ENCODE assay signal across 33 cellular contexts in genomic region chr13:45897562-45897961, GRCh38. TPM values are rescaled to one million over a fixed set of nuclear protein-coding genes. Genes with fewer than 3 reads are reported as not detected.
"Had no signal": no experiment of that assay in that cellular context is flagged by ENCODE, and none has a peak within 500 bp of the region (broad histone marks: within the 10 kb centered on the region; RNA-seq: fewer than 3 reads in every experiment).

No MANE protein-coding gene starts in this region.

- H3K4me3 ChIP-seq: adrenal gland, body of pancreas, breast epithelium had no signal

- H3K9me3 ChIP-seq: adrenal gland, body of pancreas, breast epithelium had no signal

- H3K27ac Mint-ChIP-seq: activated B cell treated with CpG ODN at 0.5 μM for 24 hours; activated CD4-positive, alpha-beta memory T cell treated with anti-CD3 and anti-CD28 coated beads for 36 hours; activated CD4-positive, alpha-beta T cell treated with anti-CD3 and anti-CD28 coated beads, Interleukin-2, amount 10 ng/mL, durations not matched to agents 24 days and 14 days; activated CD8-positive, alpha-beta T cell treated with anti-CD3 and anti-CD28 coated beads for 36 hours; activated naive CD4-positive, alpha-beta T cell treated with anti-CD3 and anti-CD28 coated beads, Interleukin-2, amount 10 ng/mL, durations not matched to agents 7 days and 5 days; activated naive CD4-positive, alpha-beta T cell treated with anti-CD3 and anti-CD28 coated beads, Interleukin-2, amount 50 U/mL, for 24 hours; activated naive CD8-positive, alpha-beta T cell treated with anti-CD3 and anti-CD28 coated beads for 36 hours; activated T-helper 2 cell treated with anti-CD3 and anti-CD28 coated beads, Interferon-gamma antibody, Interleukin-2, Interleukin-4, amounts not matched to agents 10 μg/mL and 5 μg/mL and 100 μg/mL, durations not matched to agents 14 hours and 24 hours and 36 hours; T-helper 1 cell treated with Interleukin-12 subunit alpha and Interleukin-12 subunit beta and Interleukin-4 antibody, amounts not matched to agents 30 μg/mL and 1 μg/mL, for 36 hours; T-helper 2 cell treated with Interferon-gamma antibody and Interleukin-4, amounts not matched to agents 5 μg/mL and 100 μg/mL, for 36 hours had no signal

- ATAC-seq: activated CD8-positive, alpha-beta T cell treated with anti-CD3 and anti-CD28 coated beads for 36 hours; body of pancreas had no signal

- H3K4me1 Mint-ChIP-seq: activated B cell treated with CpG ODN at 0.5 μM for 24 hours; activated CD4-positive, alpha-beta T cell treated with anti-CD3 and anti-CD28 coated beads, Interleukin-2, amount 10 ng/mL, durations not matched to agents 24 days and 14 days; activated naive CD4-positive, alpha-beta T cell treated with anti-CD3 and anti-CD28 coated beads, Interleukin-2, amount 10 ng/mL, durations not matched to agents 7 days and 5 days; activated naive CD4-positive, alpha-beta T cell treated with anti-CD3 and anti-CD28 coated beads, Interleukin-2, amount 50 U/mL, for 24 hours; activated naive CD8-positive, alpha-beta T cell treated with anti-CD3 and anti-CD28 coated beads for 36 hours had no signal

- H3K27ac ChIP-seq: adrenal gland, body of pancreas, brain microvascular endothelial cell, breast epithelium, VCaP had no signal

- H3K9me3 Mint-ChIP-seq: activated B cell treated with CpG ODN at 0.5 μM for 24 hours; activated CD4-positive, alpha-beta memory T cell treated with anti-CD3 and anti-CD28 coated beads for 36 hours; activated CD4-positive, alpha-beta T cell treated with anti-CD3 and anti-CD28 coated beads, Interleukin-2, amount 10 ng/mL, durations not matched to agents 24 days and 14 days; activated CD8-positive, alpha-beta T cell treated with anti-CD3 and anti-CD28 coated beads for 36 hours; activated naive CD4-positive, alpha-beta T cell treated with anti-CD3 and anti-CD28 coated beads, Interleukin-2, amount 10 ng/mL, durations not matched to agents 7 days and 5 days; activated naive CD4-positive, alpha-beta T cell treated with anti-CD3 and anti-CD28 coated beads, Interleukin-2, amount 50 U/mL, for 24 hours; activated naive CD8-positive, alpha-beta T cell treated with anti-CD3 and anti-CD28 coated beads for 36 hours; activated T-helper 2 cell treated with anti-CD3 and anti-CD28 coated beads, Interferon-gamma antibody, Interleukin-2, Interleukin-4, amounts not matched to agents 10 μg/mL and 5 μg/mL and 100 μg/mL, durations not matched to agents 14 hours and 24 hours and 36 hours; T-helper 1 cell treated with Interleukin-12 subunit alpha and Interleukin-12 subunit beta and Interleukin-4 antibody, amounts not matched to agents 30 μg/mL and 1 μg/mL, for 36 hours; T-helper 2 cell treated with Interferon-gamma antibody and Interleukin-4, amounts not matched to agents 5 μg/mL and 100 μg/mL, for 36 hours had no signal

- DNase-seq: activated B cell treated with CpG ODN at 0.5 μM for 24 hours; activated CD4-positive, alpha-beta memory T cell treated with anti-CD3 and anti-CD28 coated beads for 36 hours; activated CD4-positive, alpha-beta T cell treated with anti-CD3 and anti-CD28 coated beads for 4 hours; activated CD4-positive, alpha-beta T cell treated with anti-CD3 and anti-CD28 coated beads, Interleukin-2, amount 10 ng/mL, durations not matched to agents 24 days and 14 days; activated CD4-positive, alpha-beta T cell treated with anti-CD3 and anti-CD28 coated beads, Interleukin-2, amount 50 U/mL, for 1 hour; activated CD4-positive, alpha-beta T cell treated with anti-CD3 and anti-CD28 coated beads, Interleukin-2, amount 50 U/mL, for 4 hours; activated CD4-positive, CD25-positive, alpha-beta regulatory T cell treated with anti-CD3 and anti-CD28 coated beads, Interleukin-2, amount 50 U/mL, for 72 hours; activated CD8-positive, alpha-beta memory T cell treated with anti-CD3 and anti-CD28 coated beads, Interleukin-2, amount 50 U/mL, for 4 hours; activated CD8-positive, alpha-beta T cell treated with anti-CD3 and anti-CD28 coated beads for 36 hours; activated effector memory CD4-positive, alpha-beta T cell treated with Interleukin-2 at 50 U/mL for 16 hours; activated gamma-delta T cell; activated naive CD4-positive, alpha-beta T cell treated with anti-CD3 and anti-CD28 coated beads, Interleukin-2, amount 10 ng/mL, durations not matched to agents 7 days and 5 days; activated naive CD4-positive, alpha-beta T cell treated with Interleukin-2 at 50 U/mL for 16 hours; activated naive CD8-positive, alpha-beta T cell treated with anti-CD3 and anti-CD28 coated beads for 36 hours; activated T-cell treated with anti-CD3 and anti-CD28 coated beads for 4 hours; activated T-cell treated with anti-CD3 and anti-CD28 coated beads, Interleukin-2, amount 50 U/mL, for 1 hour; activated T-cell treated with anti-CD3 and anti-CD28 coated beads, Interleukin-2, amount 50 U/mL, for 48 hours; adrenal gland; amniotic stem cell; aorta; body of pancreas; brain microvascular endothelial cell; central memory CD4-positive, alpha-beta T cell; T-helper 1 cell; T-helper 2 cell; T-helper 9 cell had no signal

- H3K36me3 ChIP-seq: adrenal gland, brain microvascular endothelial cell, breast epithelium had no signal

- H3K36me3 Mint-ChIP-seq: activated CD4-positive, alpha-beta memory T cell treated with anti-CD3 and anti-CD28 coated beads for 36 hours; activated naive CD4-positive, alpha-beta T cell treated with anti-CD3 and anti-CD28 coated beads, Interleukin-2, amount 10 ng/mL, durations not matched to agents 7 days and 5 days; activated naive CD4-positive, alpha-beta T cell treated with anti-CD3 and anti-CD28 coated beads, Interleukin-2, amount 50 U/mL, for 24 hours; activated naive CD8-positive, alpha-beta T cell treated with anti-CD3 and anti-CD28 coated beads for 36 hours had no signal

- H3K4me3 Mint-ChIP-seq: activated B cell treated with CpG ODN at 0.5 μM for 24 hours; activated CD4-positive, alpha-beta memory T cell treated with anti-CD3 and anti-CD28 coated beads for 36 hours; activated CD4-positive, alpha-beta T cell treated with anti-CD3 and anti-CD28 coated beads, Interleukin-2, amount 10 ng/mL, durations not matched to agents 24 days and 14 days; activated CD8-positive, alpha-beta T cell treated with anti-CD3 and anti-CD28 coated beads for 36 hours; activated naive CD4-positive, alpha-beta T cell treated with anti-CD3 and anti-CD28 coated beads, Interleukin-2, amount 10 ng/mL, durations not matched to agents 7 days and 5 days; activated naive CD4-positive, alpha-beta T cell treated with anti-CD3 and anti-CD28 coated beads, Interleukin-2, amount 50 U/mL, for 24 hours; activated naive CD8-positive, alpha-beta T cell treated with anti-CD3 and anti-CD28 coated beads for 36 hours; T-helper 1 cell treated with Interleukin-12 subunit alpha and Interleukin-12 subunit beta and Interleukin-4 antibody, amounts not matched to agents 30 μg/mL and 1 μg/mL, for 36 hours; T-helper 2 cell treated with Interferon-gamma antibody and Interleukin-4, amounts not matched to agents 5 μg/mL and 100 μg/mL, for 36 hours had no signal

- H3K4me1 ChIP-seq: adrenal gland, body of pancreas had no signal

RNA-seq across cellular contexts. Expression of gene SIAH3, which starts 46.0 kb away (rescaled TPM):
- total RNA-seq: activated B cell treated with CpG ODN at 0.5 μM for 24 hours, cardiac septum had no signal
